ENCODE assay signal across 15 cellular contexts in the genomic region with DNA sequence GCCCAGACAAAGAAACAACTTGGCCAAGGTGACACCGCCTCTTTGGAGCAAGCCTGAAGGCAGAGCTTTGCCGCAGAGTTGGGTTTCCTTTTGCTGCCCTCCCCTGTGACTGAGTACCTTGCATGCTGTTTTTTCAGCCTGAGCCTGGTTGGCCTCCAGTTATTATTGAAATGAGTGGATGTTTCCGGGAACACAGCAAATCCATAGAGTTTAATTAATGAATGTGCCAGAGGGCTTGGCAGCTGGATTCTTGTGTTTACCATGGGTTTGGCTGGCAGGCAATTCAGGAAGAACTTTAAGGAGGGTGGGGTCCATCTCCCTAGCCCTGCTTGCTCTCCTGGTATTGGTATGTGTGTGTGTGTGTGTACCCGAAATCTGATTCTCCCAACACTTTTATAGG.
A peak's percentile ranks its signal among the peaks of the same experiment; 100 is the strongest.
DNase-seq lines count a peak whose midpoint lies in the region; ATAC-seq and TF ChIP-seq lines count a peak whose summit lies in the region.
"Had no signal": no experiment of that assay in that cellular context is flagged by ENCODE, and none has a peak within 500 bp of the region (broad histone marks: within the 10 kb centered on the region; RNA-seq: fewer than 3 reads in every experiment).

No MANE protein-coding gene starts in this region.

- no peak overlapping the region for H3K4me3 Mint-ChIP-seq in mesothelial cell of epicardium
- H3K4me3 Mint-ChIP-seq: activated T-cell treated with anti-CD3 and anti-CD28 coated beads, Interleukin-2, amount 50 U/mL, for 24 hours; endodermal cell; natural killer cell treated with Interleukin-12 subunit alpha and Interleukin-12 subunit beta and Interleukin-15 and Interleukin-18, amount 100 ng/mL, for 72 hours had no signal

- TF ChIP-seq CTCF in breast epithelium (IDR thresholded peaks at IDR 0.05) (no peak), lower lobe of right lung (IDR thresholded peaks at IDR 0.05) (no peak), upper lobe of left lung (IDR thresholded peaks at IDR 0.05) (no peak), mesothelial cell of epicardium (IDR thresholded peaks at IDR 0.05; ENCODE audit: unreplicated experiment) (no peak)

- peaks cover 3% of the 10 kb centered on the region for H3K36me3 Mint-ChIP-seq in mesothelial cell of epicardium
- H3K36me3 Mint-ChIP-seq: natural killer cell treated with Interleukin-12 subunit alpha and Interleukin-12 subunit beta and Interleukin-15 and Interleukin-18, amount 100 ng/mL, for 72 hours had no signal

- no peaks in the 10 kb centered on the region for H3K27me3 ChIP-seq in breast epithelium
- no peaks in the 10 kb centered on the region for H3K27me3 ChIP-seq in lower lobe of right lung (ENCODE audit: low read depth)
- H3K27me3 ChIP-seq in upper lobe of left lung = no peaks in the 10 kb centered on the region
- H3K27me3 ChIP-seq: Peyer's patch had no signal

- H3K27me3 Mint-ChIP-seq in mesothelial cell of epicardium (ENCODE audit: low read depth) = no peaks in the 10 kb centered on the region
- H3K27me3 Mint-ChIP-seq: activated T-cell treated with anti-CD3 and anti-CD28 coated beads, Interleukin-2, amount 50 U/mL, for 24 hours; natural killer cell treated with Interleukin-12 subunit alpha and Interleukin-12 subunit beta and Interleukin-15 and Interleukin-18, amount 100 ng/mL, for 72 hours had no signal

- no peak overlapping the region for H3K4me3 ChIP-seq in breast epithelium
- no peak overlapping the region for H3K4me3 ChIP-seq in lower lobe of right lung
- no peak overlapping the region for H3K4me3 ChIP-seq in upper lobe of left lung
- H3K4me3 ChIP-seq: Peyer's patch had no signal

- 39 to 50% methylated on average over 2 to 4 of the region's 4 CpGs for WGBS in upper lobe of left lung, 2 donors

- no peak for TF ChIP-seq POLR2A in breast epithelium (IDR thresholded peaks at IDR 0.05)
- TF ChIP-seq POLR2A in upper lobe of left lung (IDR thresholded peaks at IDR 0.05) = peak in 1 of 4 donors; percentile 12

- ATAC-seq in Right ventricle myocardium superior (ENCODE audit: poor library complexity) = peak; percentile 38
- no peak for ATAC-seq in Right ventricle myocardium inferior
- ATAC-seq in lower lobe of right lung = peak; percentile 80 to 86
- ATAC-seq in upper lobe of left lung (ENCODE audit: low FRiP score in 2 of 2) = peak; percentile 47 to 78
- ATAC-seq in HG03175 (IDR thresholded peaks at IDR 0.05; ENCODE audit: unreplicated experiment) = no peak
- ATAC-seq: natural killer cell treated with Interleukin-12 subunit alpha and Interleukin-12 subunit beta and Interleukin-15 and Interleukin-18, amount 100 ng/mL, for 72 hours had no signal

- H3K27ac ChIP-seq in breast epithelium (peak overlapping the region; percentile 76 to 80), lower lobe of right lung (peak overlapping the region; percentile 64), upper lobe of left lung (peak overlapping the region; percentile 48 to 79 (median 74))

- DNase-seq in Right ventricle myocardium superior (no peak), Right ventricle myocardium inferior (ENCODE audit: missing footprints) (no peak), breast epithelium (ENCODE audit: low spot score in 2 of 2) (peak; percentile 78 to 89), lower lobe of right lung (no peak), upper lobe of left lung (peak in 1 of 2 donors; percentile 74), mesothelial cell of epicardium (ENCODE audit: low spot score in 2 of 2, unreplicated experiment in 2 of 2) (no peak), NCI-H187 treated with DMSO at 0.1 percent for 48 hours (lab: John Stamatoyannopoulos, UW) (no peak)
- DNase-seq: activated T-cell treated with anti-CD3 and anti-CD28 coated beads, Interleukin-2, amount 50 U/mL, for 24 hours; aorta; EL; endodermal cell; NCI-H1436 had no signal

- peak in 2 of 4 donors; percentile 13 to 56 for TF ChIP-seq EP300 in upper lobe of left lung (IDR thresholded peaks at IDR 0.05)

- H3K36me3 ChIP-seq in breast epithelium = no peaks in the 10 kb centered on the region
- H3K36me3 ChIP-seq in lower lobe of right lung = no peaks in the 10 kb centered on the region
- no peaks in the 10 kb centered on the region for H3K36me3 ChIP-seq in upper lobe of left lung
- H3K36me3 ChIP-seq: Peyer's patch had no signal

- H3K27ac Mint-ChIP-seq in mesothelial cell of epicardium = no peak overlapping the region
- H3K27ac Mint-ChIP-seq: activated T-cell treated with anti-CD3 and anti-CD28 coated beads, Interleukin-2, amount 50 U/mL, for 24 hours; endodermal cell; natural killer cell treated with Interleukin-12 subunit alpha and Interleukin-12 subunit beta and Interleukin-15 and Interleukin-18, amount 100 ng/mL, for 72 hours had no signal

- H3K9me3 Mint-ChIP-seq in mesothelial cell of epicardium = peaks cover 6% of the 10 kb centered on the region
- H3K9me3 Mint-ChIP-seq: activated T-cell treated with anti-CD3 and anti-CD28 coated beads, Interleukin-2, amount 50 U/mL, for 24 hours; natural killer cell treated with Interleukin-12 subunit alpha and Interleukin-12 subunit beta and Interleukin-15 and Interleukin-18, amount 100 ng/mL, for 72 hours had no signal

- intact Hi-C loops in Right ventricle myocardium superior (cut with DNase I) (no loop called here), Right ventricle myocardium inferior (cut with DNase I) (no loop called here), breast epithelium (cut with DNase I; ENCODE audit: low total_unique reads) (no loop called here), lower lobe of right lung (cut with DNase I) (no loop called here)

- H3K4me1 ChIP-seq in breast epithelium (peaks cover 10 to 44% of the 10 kb centered on the region in 2 donors), lower lobe of right lung (peaks cover 91% of the 10 kb centered on the region), upper lobe of left lung (peaks cover 48 to 87% (median 67%) of the 10 kb centered on the region in 4 donors)

- H3K9me3 ChIP-seq in breast epithelium (no peaks in the 10 kb centered on the region), lower lobe of right lung (no peaks in the 10 kb centered on the region), upper lobe of left lung (no peaks in the 10 kb centered on the region)
- H3K9me3 ChIP-seq: Peyer's patch had no signal

- no peaks in the 10 kb centered on the region for H3K4me1 Mint-ChIP-seq in mesothelial cell of epicardium

Comparison
In these comparisons a context has a peak if more than half of its experiments do, and no peak if none do; other contexts are left out.
1. ATAC-seq: peak in Right ventricle myocardium superior (single experiment), lower lobe of right lung (2 of 2) and upper lobe of left lung (2 of 2); none in Right ventricle myocardium inferior (single experiment) and HG03175 (single experiment).
2. DNase-seq: peak in breast epithelium (2 of 2); none in Right ventricle myocardium superior (single experiment), Right ventricle myocardium inferior (single experiment), lower lobe of right lung (single experiment), mesothelial cell of epicardium (0 of 2) and NCI-H187 treated with DMSO at 0.1 percent for 48 hours (single experiment).
3. Peak in every context shown above with its lines, with median percentiles within 50 percentile points of each other: H3K27ac ChIP-seq.